12 cellular contexts compared by ENCODE assay signal in the genomic region with DNA sequence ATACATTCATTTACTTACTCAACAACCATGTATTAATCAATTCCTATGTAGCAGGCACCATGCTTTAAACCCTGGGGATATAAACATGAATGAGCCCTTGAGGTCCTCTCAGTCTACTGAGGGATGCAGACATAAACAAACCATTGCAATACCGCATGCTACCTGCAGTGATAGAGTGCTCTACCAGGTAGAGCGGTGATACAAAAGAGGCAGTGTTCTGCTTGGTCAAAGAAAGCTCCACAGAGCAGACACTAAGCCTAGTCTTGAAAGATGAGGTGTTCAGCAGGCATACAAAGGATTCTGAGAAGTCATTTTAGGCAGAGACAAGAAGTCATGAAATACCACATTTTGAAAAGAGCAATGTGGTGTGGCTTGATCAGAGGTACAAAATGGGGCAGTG. TPM values are rescaled to one million over a fixed set of nuclear protein-coding genes. Genes with fewer than 3 reads are reported as not detected.
DNase-seq lines count a peak whose midpoint lies in the region; ATAC-seq lines count a peak whose summit lies in the region.
"Had no signal": no experiment of that assay in that cellular context is flagged by ENCODE, and none has a peak within 500 bp of the region (broad histone marks: within the 10 kb centered on the region; RNA-seq: fewer than 3 reads in every experiment).

No MANE protein-coding gene starts in this region.

- DNase-seq in iPS-NIHi7 (ENCODE audit: extremely low spot score) (peak; percentile 71), dermis blood vessel endothelial cell (no peak), KG1 (lab: John Stamatoyannopoulos, UW) (no peak), NCI-H226 (no peak)
- DNase-seq in stimulated activated CD4-positive, alpha-beta T cell treated with anti-CD3 and anti-CD28 coated beads, Interleukin-2, amount 100 ng/mL, for 48 hours, result no peak
- DNase-seq: activated T-cell treated with anti-CD3 and anti-CD28 coated beads, Interleukin-2, amount 50 U/mL, for 24 hours; gastrocnemius medialis; NCI-H774; stimulated activated CD4-positive, alpha-beta T cell treated with anti-CD3 and anti-CD28 coated beads, Interleukin-12 subunit alpha, Interleukin-12 subunit beta, amount 100 ng/mL, for 4 hours had no signal

- peak; percentile 90 for ATAC-seq in GM18517 (IDR thresholded peaks at IDR 0.05; ENCODE audit: unreplicated experiment)
- peak; percentile 62 for ATAC-seq in GM21619 (IDR thresholded peaks at IDR 0.05; ENCODE audit: unreplicated experiment)
- ATAC-seq in HG03432 (IDR thresholded peaks at IDR 0.05; ENCODE audit: unreplicated experiment), result peak; percentile 64
- ATAC-seq: gastrocnemius medialis had no signal

RNA-seq across cellular contexts. Expression of gene AMOT, which starts 26.9 kb away (rescaled TPM):
- total RNA-seq in dermis blood vessel endothelial cell, result 2.0 and 7.1 TPM in 2 replicates
